Comparison of ENCODE assay signal across 8 cellular contexts in genomic region chr2:218271865-218272530, GRCh38. TPM values are rescaled to one million over a fixed set of nuclear protein-coding genes. Genes with fewer than 3 reads are reported as not detected.
DNase-seq lines count a peak whose midpoint lies in the region; TF ChIP-seq lines count a peak whose summit lies in the region.

No MANE protein-coding gene starts in this region.

- no peak overlapping the region for H4K91ac ChIP-seq in mesenchymal stem cell (ENCODE audit: low read length)

- H3K4me3 ChIP-seq in mesenchymal stem cell (ENCODE audit: insufficient read depth in 1 of 2, low read depth in 1 of 2, low read length in 2 of 2) (peak overlapping the region in 1 of 2 experiments; percentile 99), tibial artery (peak overlapping the region; percentile 77 to 79)

- no peak overlapping the region for H2BK120ac ChIP-seq in mesenchymal stem cell (ENCODE audit: low read depth, low read length)

- peak overlapping the region; percentile 35 for H4K8ac ChIP-seq in mesenchymal stem cell (ENCODE audit: low read length)

- peak overlapping the region; percentile 92 for H3K4me3 Mint-ChIP-seq in activated naive CD4-positive, alpha-beta T cell treated with anti-CD3 and anti-CD28 coated beads, Interleukin-2, amount 10 ng/mL, durations not matched to agents 7 days and 5 days

- no peak overlapping the region for H2BK15ac ChIP-seq in mesenchymal stem cell (ENCODE audit: low read depth, poor library complexity, severe bottlenecking)

- H3K14ac ChIP-seq in mesenchymal stem cell (ENCODE audit: low read length in 2 of 2): no peak overlapping the region

- WGBS in mesenchymal stem cell: 89% methylated on average over 3 of the region's 5 CpGs

- H3K18ac ChIP-seq in mesenchymal stem cell (ENCODE audit: low read depth in 1 of 2, low read length in 2 of 2): no peak overlapping the region

- peak overlapping the region; percentile 94 for H3K9ac ChIP-seq in mesenchymal stem cell (ENCODE audit: low read length)

- no peaks in the 10 kb centered on the region for H3K9me3 Mint-ChIP-seq in activated naive CD4-positive, alpha-beta T cell treated with anti-CD3 and anti-CD28 coated beads, Interleukin-2, amount 10 ng/mL, durations not matched to agents 7 days and 5 days

- H2BK12ac ChIP-seq in mesenchymal stem cell (ENCODE audit: low read length in 2 of 2): peak overlapping the region in 1 of 2 experiments; percentile 37

- DNase-seq in activated naive CD4-positive, alpha-beta T cell treated with anti-CD3 and anti-CD28 coated beads, Interleukin-2, amount 10 ng/mL, durations not matched to agents 7 days and 5 days: no peak
- DNase-seq in activated naive CD4-positive, alpha-beta T cell treated with Interleukin-2 at 50 U/mL for 16 hours: no peak
- no peak for DNase-seq in mesenchymal stem cell
- DNase-seq in tibial artery: no peak
- DNase-seq in COLO668 (lab: John Stamatoyannopoulos, UW; ENCODE audit: unreplicated experiment): no peak
- DNase-seq in NCI-H146 (lab: John Stamatoyannopoulos, UW): no peak
- DNase-seq in SIG-M5 (lab: John Stamatoyannopoulos, UW): no peak

- H2AFZ ChIP-seq in mesenchymal stem cell (ENCODE audit: low read depth, low read length): no peak overlapping the region

- H3K27me3 ChIP-seq in mesenchymal stem cell (ENCODE audit: control insufficient read depth in 1 of 2, insufficient read depth in 1 of 2, low read length in 2 of 2) (no peaks in the 10 kb centered on the region), tibial artery (no peaks in the 10 kb centered on the region)

- H3K9me3 ChIP-seq in mesenchymal stem cell (ENCODE audit: control insufficient read depth, low read length) (no peaks in the 10 kb centered on the region), tibial artery (no peaks in the 10 kb centered on the region)

- no peak overlapping the region for H3K23ac ChIP-seq in mesenchymal stem cell (ENCODE audit: low read length in 2 of 2)

- intact Hi-C loops in tibial artery (cut with DNase I; ENCODE audit: low total_unique reads): loop anchor here (1.0 to 2.0 kb wide), 2 partner anchors 85 to 124 kb away; partner anchors contain the start of gene CATIP

- H3K4me1 Mint-ChIP-seq in activated naive CD4-positive, alpha-beta T cell treated with anti-CD3 and anti-CD28 coated beads, Interleukin-2, amount 10 ng/mL, durations not matched to agents 7 days and 5 days: peaks cover 46% of the 10 kb centered on the region

- peak overlapping the region; percentile 5 for H2AK5ac ChIP-seq in mesenchymal stem cell (ENCODE audit: low read length, severe bottlenecking)

- H3K4me1 ChIP-seq in mesenchymal stem cell (ENCODE audit: control insufficient read depth, insufficient read depth, low read depth, low read length) (peaks cover 22% of the 10 kb centered on the region), tibial artery (peaks cover 0 to 48% (median 38%) of the 10 kb centered on the region in 4 donors)

- H3K27me3 Mint-ChIP-seq in activated naive CD4-positive, alpha-beta T cell treated with anti-CD3 and anti-CD28 coated beads, Interleukin-2, amount 10 ng/mL, durations not matched to agents 7 days and 5 days: peaks cover 6% of the 10 kb centered on the region

- H3K4ac ChIP-seq in mesenchymal stem cell (ENCODE audit: low read depth in 1 of 2, low read length in 2 of 2): peak overlapping the region in 1 of 2 experiments; percentile 53

- no peak for TF ChIP-seq CTCF in tibial artery (IDR thresholded peaks at IDR 0.05)

- peaks cover 42 to 48% of the 10 kb centered on the region in 2 experiments for H3K36me3 ChIP-seq in mesenchymal stem cell (ENCODE audit: control insufficient read depth in 1 of 2, insufficient read depth in 2 of 2, low read depth in 1 of 2, low read length in 2 of 2)
- H3K36me3 ChIP-seq in tibial artery: peaks cover 39 to 47% (median 44%) of the 10 kb centered on the region in 3 donors

- no peak overlapping the region for H2BK5ac ChIP-seq in mesenchymal stem cell (ENCODE audit: low read depth, low read length, poor library complexity, severe bottlenecking)

- H3K27ac ChIP-seq in angular gyrus (ENCODE audit: low read depth, low read length) (peak overlapping the region; percentile 2), mesenchymal stem cell (ENCODE audit: low read length, poor library complexity, severe bottlenecking) (no peak overlapping the region), tibial artery (peak overlapping the region; percentile 78 to 99)

- peak overlapping the region; percentile 34 for H3K27ac Mint-ChIP-seq in activated naive CD4-positive, alpha-beta T cell treated with anti-CD3 and anti-CD28 coated beads, Interleukin-2, amount 10 ng/mL, durations not matched to agents 7 days and 5 days

- H3K4me2 ChIP-seq in mesenchymal stem cell (ENCODE audit: low read length, poor library complexity, severe bottlenecking): no peak overlapping the region

- peaks cover 40% of the 10 kb centered on the region for H3K79me1 ChIP-seq in mesenchymal stem cell (replicated peaks; ENCODE audit: low read length, poor library complexity, severe bottlenecking)

- CTCF ChIA-PET in activated naive CD4-positive, alpha-beta T cell treated with anti-CD3 and anti-CD28 coated beads, Interleukin-2, amount 10 ng/mL, durations not matched to agents 7 days and 5 days (lab: Charles Lee): interaction anchor here (0.6 to 7.4 kb wide), 20 partner anchors 14 to 780 kb away, joined by 3 to 195 read pairs (median 6); partner anchors contain the start of genes CATIP and TMBIM1

- H3K36me3 Mint-ChIP-seq in activated naive CD4-positive, alpha-beta T cell treated with anti-CD3 and anti-CD28 coated beads, Interleukin-2, amount 10 ng/mL, durations not matched to agents 7 days and 5 days: peaks cover 49% of the 10 kb centered on the region

RNA-seq across cellular contexts. Expression of gene PNKD, which starts 1.7 kb away (rescaled TPM):
- 87.9 TPM for polyA plus RNA-seq in mesenchymal stem cell (2013, experiment 1 of 2)
- 88.5 TPM for polyA plus RNA-seq in mesenchymal stem cell (2013, experiment 2 of 2)

RNA-seq across cellular contexts. Expression of gene AAMP, which starts 2.1 kb away (rescaled TPM):
- 44.9 TPM for polyA plus RNA-seq in mesenchymal stem cell (2013, experiment 1 of 2)
- polyA plus RNA-seq in mesenchymal stem cell (2013, experiment 2 of 2): 43.4 TPM

RNA-seq across cellular contexts. Expression of gene GPBAR1, which starts 11.2 kb away (rescaled TPM):
- polyA plus RNA-seq in mesenchymal stem cell (2013, experiment 1 of 2): 5.1 TPM
- polyA plus RNA-seq in mesenchymal stem cell (2013, experiment 2 of 2): 5.5 TPM

RNA-seq across cellular contexts. Expression of gene TMBIM1, which starts 20.3 kb away (rescaled TPM):
- 178 TPM for polyA plus RNA-seq in mesenchymal stem cell (2013, experiment 1 of 2)
- polyA plus RNA-seq in mesenchymal stem cell (2013, experiment 2 of 2): 177 TPM

RNA-seq across cellular contexts. Expression of gene ARPC2, which starts 55.0 kb away (rescaled TPM):
- polyA plus RNA-seq in mesenchymal stem cell (2013, experiment 1 of 2): 757 TPM
- polyA plus RNA-seq in mesenchymal stem cell (2013, experiment 2 of 2): 767 TPM
